Comparison of ENCODE assay signal across 22 cellular contexts in the genomic region with DNA sequence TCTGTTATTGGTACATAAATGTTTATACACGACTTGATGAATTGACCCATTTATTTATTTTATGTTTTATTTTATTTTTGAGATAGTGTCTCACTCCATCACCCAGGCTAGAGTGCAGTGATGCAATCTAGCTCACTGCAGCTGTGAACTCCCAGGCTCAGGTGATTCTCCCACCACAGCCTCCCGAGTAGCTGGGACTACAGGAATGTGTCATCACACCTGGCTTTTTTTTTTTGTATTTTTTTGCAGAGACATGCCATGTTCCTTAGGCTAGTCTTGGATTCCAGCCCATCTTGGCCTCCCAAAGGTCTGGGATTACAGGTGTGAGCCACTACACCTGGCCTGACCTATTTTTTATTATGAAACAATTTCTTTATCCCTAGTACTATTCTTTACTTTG.
DNase-seq lines count a peak whose midpoint lies in the region; ATAC-seq and TF ChIP-seq lines count a peak whose summit lies in the region.
"Had no signal": no experiment of that assay in that cellular context is flagged by ENCODE, and none has a peak within 500 bp of the region (broad histone marks: within the 10 kb centered on the region; RNA-seq: fewer than 3 reads in every experiment).

No MANE protein-coding gene starts in this region.

- CTCF ChIA-PET in PC-3 (lab: Charles Lee), result no interaction called here
- CTCF ChIA-PET in mammary epithelial cell (lab: Charles Lee; ENCODE audit: low non-redundant PET), result no interaction called here

- ATAC-seq in PC-3, result no peak
- no peak for ATAC-seq in mucosa of descending colon
- ATAC-seq in GM19324 (IDR thresholded peaks at IDR 0.05; ENCODE audit: low FRiP score, unreplicated experiment), result no peak
- ATAC-seq: A549, GM12878, GM23338, HCT116 had no signal

- H3K9me3 ChIP-seq in PC-3 (ENCODE audit: low read length) (no peaks in the 10 kb centered on the region), mammary epithelial cell (replicated peaks; ENCODE audit: insufficient read depth, low read length) (peaks cover 15% of the 10 kb centered on the region), mucosa of descending colon (peaks cover 35% of the 10 kb centered on the region)

- H3K4me2 ChIP-seq in PC-3 (ENCODE audit: low read length) (no peak overlapping the region), mammary epithelial cell (ENCODE audit: insufficient read depth, low read depth, low read length) (no peak overlapping the region)
- H3K4me2 ChIP-seq: A549; BLaER1 treated with 17β-estradiol and CSF1 and Interleukin-3, amounts not matched to agents 10 nM and 100 nM; GM23338 had no signal

- H3K9me2 ChIP-seq in PC-3 (replicated peaks; ENCODE audit: low read length), result no peaks in the 10 kb centered on the region

- dilution Hi-C loops in mammary epithelial cell (cut with HindIII; ENCODE audit: low sequenced_read_pairs), result no loop called here

- H3K9ac ChIP-seq in PC-3 (ENCODE audit: low read length), result no peak overlapping the region
- no peak overlapping the region for H3K9ac ChIP-seq in mammary epithelial cell (ENCODE audit: insufficient read depth, low read length)
- H3K9ac ChIP-seq: BLaER1 treated with 17β-estradiol and CSF1 and Interleukin-3, amounts not matched to agents 10 nM and 100 nM had no signal

- in situ Hi-C loops in mammary epithelial cell (cut with MboI; ENCODE audit: low sequenced_read_pairs in 2 of 2), result no loop called here

- H3K27me3 ChIP-seq in PC-3 (ENCODE audit: low read length) (no peaks in the 10 kb centered on the region), mammary epithelial cell (ENCODE audit: insufficient read depth, low read length) (no peaks in the 10 kb centered on the region)
- H3K27me3 ChIP-seq: BE2C; BLaER1 treated with 17β-estradiol and CSF1 and Interleukin-3, amounts not matched to agents 10 nM and 100 nM had no signal

- 22% methylated on average over 2 of the region's 2 CpGs for WGBS in mammary epithelial cell (ENCODE audit: low coverage, missing lambda C conversion rate)

- POLR2A ChIA-PET in PC-3 (lab: Charles Lee; ENCODE audit: unreplicated experiment), result no interaction called here

- TF ChIP-seq CTCF in PC-3 (conservative IDR thresholded peaks at IDR 0.05; ENCODE audit: low read depth, low read length) (no peak), mammary epithelial cell (conservative IDR thresholded peaks at IDR 0.05 in 1 of 2, IDR thresholded peaks at IDR 0.05 in 1 of 2; ENCODE audit: extremely low read depth in 1 of 2, insufficient read depth in 1 of 2, low read depth in 1 of 2, low read length in 2 of 2) (no peak), epithelial cell of esophagus (IDR thresholded peaks at IDR 0.05; ENCODE audit: insufficient read depth, low read depth, low read length, missing control alignments) (no peak), mucosa of descending colon (IDR thresholded peaks at IDR 0.05) (no peak)

- BruUV-seq in PC-3 (replicated peaks; lab: Mats Ljungman, UMichigan) (no TSS peak), mammary epithelial cell (replicated peaks; lab: Mats Ljungman, UMichigan) (no TSS peak)

- no peaks in the 10 kb centered on the region for H4K20me1 ChIP-seq in PC-3 (ENCODE audit: low read length)
- H4K20me1 ChIP-seq in mammary epithelial cell (ENCODE audit: insufficient read depth, low read length), result no peaks in the 10 kb centered on the region
- H4K20me1 ChIP-seq: BLaER1 treated with 17β-estradiol and CSF1 and Interleukin-3, amounts not matched to agents 10 nM and 100 nM had no signal

- H2AFZ ChIP-seq in PC-3 (ENCODE audit: low read length), result no peak overlapping the region
- no peak overlapping the region for H2AFZ ChIP-seq in mammary epithelial cell (ENCODE audit: low read depth, low read length)
- H2AFZ ChIP-seq: GM23338 had no signal

- H3K4me1 ChIP-seq in PC-3 (ENCODE audit: insufficient read depth, low read length) (no peaks in the 10 kb centered on the region), mammary epithelial cell (ENCODE audit: insufficient read depth, low read length) (peaks cover 18% of the 10 kb centered on the region), mucosa of descending colon (ENCODE audit: low read depth) (no peaks in the 10 kb centered on the region)
- H3K4me1 ChIP-seq: A549, BE2C had no signal

- H3K4me3 ChIP-seq in PC-3 (ENCODE audit: low read length), result no peak overlapping the region
- H3K4me3 ChIP-seq in mammary epithelial cell (replicated peaks in 1 of 3; ENCODE audit: insufficient read depth in 1 of 3, low read depth in 2 of 3, low read length in 3 of 3), result no peak overlapping the region
- H3K4me3 ChIP-seq in epithelial cell of esophagus (ENCODE audit: low read length), result no peak overlapping the region
- no peak overlapping the region for H3K4me3 ChIP-seq in mucosa of descending colon
- H3K4me3 ChIP-seq: A549; BLaER1 treated with 17β-estradiol and CSF1 and Interleukin-3, amounts not matched to agents 10 nM and 100 nM; GM12878; GM23338 had no signal

- no peaks in the 10 kb centered on the region for H3K36me3 ChIP-seq in PC-3 (ENCODE audit: low read depth, low read length)
- H3K36me3 ChIP-seq in mammary epithelial cell (ENCODE audit: insufficient read depth, low read length), result no peaks in the 10 kb centered on the region
- no peaks in the 10 kb centered on the region for H3K36me3 ChIP-seq in mucosa of descending colon (ENCODE audit: low read depth)
- H3K36me3 ChIP-seq: BE2C; BLaER1 treated with 17β-estradiol and CSF1 and Interleukin-3, amounts not matched to agents 10 nM and 100 nM had no signal

- no peaks in the 10 kb centered on the region for H3F3A ChIP-seq in PC-3 (ENCODE audit: low read length, unreplicated experiment)

- no peak overlapping the region for H3K27ac ChIP-seq in PC-3 (ENCODE audit: low read length)
- H3K27ac ChIP-seq in mammary epithelial cell (ENCODE audit: insufficient read depth, low read depth, low read length), result no peak overlapping the region
- H3K27ac ChIP-seq: A549; BLaER1 treated with 17β-estradiol and CSF1 and Interleukin-3, amounts not matched to agents 10 nM and 100 nM had no signal

- peak; percentile 21 for DNase-seq in PC-3
- peak; percentile 88 for DNase-seq in mammary epithelial cell
- DNase-seq in epithelial cell of esophagus (ENCODE audit: low read depth), result peak; percentile 82
- no peak for DNase-seq in mucosa of descending colon
- DNase-seq in NCI-H82 (lab: John Stamatoyannopoulos, UW), result no peak
- DNase-seq: 8988T; ACHN; AML-193; BE2C; CD4-positive, alpha-beta T cell; CD8-positive, alpha-beta memory T cell; DMS 273 treated with DMSO at 0.1 percent for 48 hours; DMS79; EL; GDM1; H9 had no signal

- H3K79me2 ChIP-seq in PC-3 (ENCODE audit: low read length) (no peaks in the 10 kb centered on the region), mammary epithelial cell (ENCODE audit: insufficient read depth, low read length) (no peaks in the 10 kb centered on the region)

- intact Hi-C loops in PC-3 (cut with micrococcal nuclease), result no loop called here
- intact Hi-C loops in mammary epithelial cell (cut with micrococcal nuclease), result no loop called here
- intact Hi-C loops in mucosa of descending colon (cut with DNase I, micrococcal nuclease), result no loop called here

Comparison
In these comparisons a context has a peak if more than half of its experiments do, and no peak if none do; other contexts are left out.
1. DNase-seq: peak in PC-3 (single experiment), mammary epithelial cell (single experiment) and epithelial cell of esophagus (single experiment); none in mucosa of descending colon (0 of 3) and NCI-H82 (single experiment).